18 cellular contexts compared by ENCODE assay signal in genomic region chr15:31234815-31235214, GRCh38.
DNase-seq lines count a peak whose midpoint lies in the region; ATAC-seq and TF ChIP-seq lines count a peak whose summit lies in the region.
"Had no signal": no experiment of that assay in that cellular context is flagged by ENCODE, and none has a peak within 500 bp of the region (broad histone marks: within the 10 kb centered on the region; RNA-seq: fewer than 3 reads in every experiment).

No MANE protein-coding gene starts in this region.

- no peak overlapping the region for H3K4me3 Mint-ChIP-seq in activated T-cell treated with anti-CD3 and anti-CD28 coated beads, Interleukin-2, amount 50 U/mL, for 24 hours
- H3K4me3 Mint-ChIP-seq: CD4-positive, CD25-positive, alpha-beta regulatory T cell; H9 had no signal

- H3K4me1 Mint-ChIP-seq in activated T-cell treated with anti-CD3 and anti-CD28 coated beads, Interleukin-2, amount 50 U/mL, for 24 hours (ENCODE audit: low read depth): peaks cover 14% of the 10 kb centered on the region

- TF ChIP-seq EP300 in esophagus muscularis mucosa (IDR thresholded peaks at IDR 0.05): no peak

- POLR2A ChIA-PET in RWPE1 (lab: Yijun Ruan, JAX; ENCODE audit: low non-redundant PET): no interaction called here

- ATAC-seq in gastrocnemius medialis: no peak

- in situ Hi-C loops in gastrocnemius medialis (cut with MboI; ENCODE audit: low sequenced_read_pairs in 4 of 4): no loop called here

- no peaks in the 10 kb centered on the region for H3K36me3 Mint-ChIP-seq in activated T-cell treated with anti-CD3 and anti-CD28 coated beads, Interleukin-2, amount 50 U/mL, for 24 hours (ENCODE audit: low read depth)
- H3K36me3 Mint-ChIP-seq: CD4-positive, CD25-positive, alpha-beta regulatory T cell had no signal

- H3K27ac Mint-ChIP-seq in activated T-cell treated with anti-CD3 and anti-CD28 coated beads, Interleukin-2, amount 50 U/mL, for 24 hours: no peak overlapping the region

- H3K36me3 ChIP-seq in BLaER1 (no peaks in the 10 kb centered on the region), esophagus muscularis mucosa (no peaks in the 10 kb centered on the region), gastrocnemius medialis (no peaks in the 10 kb centered on the region)

- no peak overlapping the region for H3K4me3 ChIP-seq in BLaER1
- H3K4me3 ChIP-seq in esophagus muscularis mucosa: no peak overlapping the region
- H3K4me3 ChIP-seq in lower leg skin (ENCODE audit: low read depth, poor library complexity, severe bottlenecking): no peak overlapping the region
- no peak overlapping the region for H3K4me3 ChIP-seq in gastrocnemius medialis

- no peaks in the 10 kb centered on the region for H3K27me3 Mint-ChIP-seq in activated T-cell treated with anti-CD3 and anti-CD28 coated beads, Interleukin-2, amount 50 U/mL, for 24 hours
- H3K27me3 Mint-ChIP-seq: CD4-positive, CD25-positive, alpha-beta regulatory T cell had no signal

- H3K4me2 ChIP-seq in BLaER1: peak overlapping the region; percentile 82

- H3K9me3 ChIP-seq in BLaER1: no peaks in the 10 kb centered on the region
- no peaks in the 10 kb centered on the region for H3K9me3 ChIP-seq in esophagus muscularis mucosa
- no peaks in the 10 kb centered on the region for H3K9me3 ChIP-seq in gastrocnemius medialis

- CTCF ChIA-PET in RWPE1 (lab: Yijun Ruan, JAX): no interaction called here

- intact Hi-C loops in esophagus muscularis mucosa (cut with DNase I) (loop anchor here (5.0 kb wide), 1 partner anchor 92 kb away; the partner anchor contains the start of gene KLF13), lower leg skin (cut with DNase I; ENCODE audit: low total_unique reads) (loop anchor here (10.0 kb wide), 1 partner anchor 60 kb away; no protein-coding TSS in a partner anchor), gastrocnemius medialis (cut with DNase I; ENCODE audit: low total_unique reads) (no loop called here)

- peak; percentile 7 for DNase-seq in activated T-cell treated with anti-CD3 and anti-CD28 coated beads, Interleukin-2, amount 50 U/mL, for 24 hours
- DNase-seq in activated T-cell treated with anti-CD3 and anti-CD28 coated beads, Interleukin-2, amount 50 U/mL, for 48 hours: no peak
- DNase-seq in RWPE1 (ENCODE audit: low spot score): no peak
- no peak for DNase-seq in esophagus muscularis mucosa (ENCODE audit: extremely low spot score)
- no peak for DNase-seq in NCI-H226
- DNase-seq in lower leg skin (ENCODE audit: low spot score in 2 of 2): no peak
- no peak for DNase-seq in gastrocnemius medialis
- DNase-seq: CD4-positive, CD25-positive, alpha-beta regulatory T cell; COR-L47; DMS 273 treated with DMSO at 0.1 percent for 48 hours; DND-41; H9; NCI-H1105; NCI-H1694; NCI-H2081 treated with DMSO at 0.1 percent for 48 hours; NK-92 treated with Interleukin-12 subunit alpha and Interleukin-12 subunit beta, amount 100 ng/mL, for 24 hours had no signal

- no peaks in the 10 kb centered on the region for H4K20me1 ChIP-seq in BLaER1

- TF ChIP-seq CTCF in RWPE1 (conservative IDR thresholded peaks at IDR 0.05; ENCODE audit: low read depth) (no peak), esophagus muscularis mucosa (IDR thresholded peaks at IDR 0.05) (no peak), lower leg skin (IDR thresholded peaks at IDR 0.05) (no peak), gastrocnemius medialis (IDR thresholded peaks at IDR 0.05 in 4 of 5, conservative IDR thresholded peaks at IDR 0.05 in 1 of 5) (no peak)

- peaks cover 99% of the 10 kb centered on the region for H3K4me1 ChIP-seq in BLaER1
- peaks cover 24 to 28% (median 26%) of the 10 kb centered on the region in 4 donors for H3K4me1 ChIP-seq in esophagus muscularis mucosa
- peaks cover 12 to 21% of the 10 kb centered on the region in 2 donors for H3K4me1 ChIP-seq in gastrocnemius medialis

- no peaks in the 10 kb centered on the region for H3K9me3 Mint-ChIP-seq in activated T-cell treated with anti-CD3 and anti-CD28 coated beads, Interleukin-2, amount 50 U/mL, for 24 hours
- H3K9me3 Mint-ChIP-seq: H9 had no signal

- WGBS in esophagus muscularis mucosa: 75% methylated on average over 5 of the region's 5 CpGs
- WGBS in lower leg skin, 2 donors: 75 to 76% methylated on average over 5 of the region's 5 CpGs

- no peak overlapping the region for H3K9ac ChIP-seq in BLaER1

- H3K27ac ChIP-seq in BLaER1 (peak overlapping the region; percentile 63; the same call in 1 of the 2 replicates), RWPE1 (peak overlapping the region; percentile 84; the same call in 1 of the 2 replicates), esophagus muscularis mucosa (replicated peaks in 1 of 4) (peak overlapping the region in 3 of 4 donors; percentile 82 to 92 (median 83)), gastrocnemius medialis (no peak overlapping the region)
- H3K27ac ChIP-seq: 22Rv1 had no signal

- TF ChIP-seq POLR2A in esophagus muscularis mucosa (IDR thresholded peaks at IDR 0.05; ENCODE audit: low read depth): no peak
- TF ChIP-seq POLR2A in lower leg skin (IDR thresholded peaks at IDR 0.05): no peak
- no peak for TF ChIP-seq POLR2A in gastrocnemius medialis (IDR thresholded peaks at IDR 0.05)

- no peaks in the 10 kb centered on the region for H3K27me3 ChIP-seq in BLaER1
- no peaks in the 10 kb centered on the region for H3K27me3 ChIP-seq in esophagus muscularis mucosa
- no peaks in the 10 kb centered on the region for H3K27me3 ChIP-seq in gastrocnemius medialis

Comparison
In these comparisons a context has a peak if more than half of its experiments do, and no peak if none do; other contexts are left out.
1. H3K27ac ChIP-seq: peak in BLaER1 (single experiment), RWPE1 (single experiment) and esophagus muscularis mucosa (3 of 4); none in gastrocnemius medialis (0 of 4).